In the genomic region with DNA sequence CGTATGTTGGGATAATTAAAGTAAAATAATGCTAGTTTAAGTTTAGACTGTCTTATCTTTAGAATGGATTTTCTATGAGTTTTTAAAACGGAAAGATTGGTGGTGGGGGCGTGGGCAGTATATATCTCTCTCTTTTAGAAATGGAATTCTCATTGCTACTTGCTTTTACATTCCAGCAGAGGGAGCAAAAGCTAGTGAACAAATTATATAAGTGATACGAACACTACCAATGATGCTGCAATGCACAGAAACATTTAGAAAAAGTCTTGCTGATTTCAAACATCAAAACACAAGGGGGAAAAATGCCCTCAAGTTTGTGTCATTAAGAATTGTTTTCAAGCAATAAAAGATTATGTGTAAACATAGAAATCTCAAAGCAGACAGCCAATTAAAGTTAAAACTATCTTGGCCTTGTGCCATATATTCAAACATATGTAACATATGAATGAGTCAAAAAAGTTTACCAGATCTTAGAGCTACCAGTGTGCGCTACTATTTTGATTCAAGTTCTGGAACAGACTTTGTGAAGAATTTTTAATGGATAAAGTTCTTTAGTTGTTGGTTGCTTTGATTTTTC, we compare ENCODE assay signal across 8 cellular contexts.
DNase-seq lines count a peak whose midpoint lies in the region; ATAC-seq and TF ChIP-seq lines count a peak whose summit lies in the region.

No MANE protein-coding gene starts in this region.

- H3K27me3 ChIP-seq in GM06990 (replicated peaks; ENCODE audit: control insufficient read depth, insufficient read depth, low read length) (no peaks in the 10 kb centered on the region), gastroesophageal sphincter (no peaks in the 10 kb centered on the region), adrenal gland (no peaks in the 10 kb centered on the region)

- no peaks in the 10 kb centered on the region for H3K36me3 ChIP-seq in GM06990 (ENCODE audit: control insufficient read depth, insufficient read depth, low read length)
- H3K36me3 ChIP-seq in gastroesophageal sphincter: no peaks in the 10 kb centered on the region
- no peaks in the 10 kb centered on the region for H3K36me3 ChIP-seq in adrenal gland (replicated peaks in 1 of 2)

- no peaks in the 10 kb centered on the region for H3K9me3 ChIP-seq in gastroesophageal sphincter
- H3K9me3 ChIP-seq in adrenal gland (replicated peaks in 1 of 3): no peaks in the 10 kb centered on the region

- intact Hi-C loops in adrenal gland (cut with DNase I): no loop called here

- H3K4me3 ChIP-seq in GM06990 (replicated peaks; ENCODE audit: low read depth, low read length): no peak overlapping the region
- no peak overlapping the region for H3K4me3 ChIP-seq in gastroesophageal sphincter
- no peak overlapping the region for H3K4me3 ChIP-seq in adrenal gland

- WGBS in gastroesophageal sphincter (ENCODE audit: low coverage in 1 of 2), 2 donors: 18 to 19% methylated on average over 5 of the region's 5 CpGs
- 24 to 38% (median 34%) methylated on average over 5 of the region's 5 CpGs for WGBS in adrenal gland, 4 donors

- DNase-seq in GM06990 (ENCODE audit: extremely low read depth, insufficient read length) (no peak), RKO (ENCODE audit: low spot score) (peak; percentile 78), foreskin melanocyte (peak; percentile 10), adrenal gland (no peak)

- no peak for TF ChIP-seq POLR2A in gastroesophageal sphincter (IDR thresholded peaks at IDR 0.05)
- no peak for TF ChIP-seq POLR2A in adrenal gland (IDR thresholded peaks at IDR 0.05)

- TF ChIP-seq CTCF in GM06990 (IDR thresholded peaks at IDR 0.05; ENCODE audit: insufficient read depth, low read length, poor library complexity, severe bottlenecking) (peak; percentile 40), gastroesophageal sphincter (IDR thresholded peaks at IDR 0.05) (peak in 1 of 4 experiments; percentile 32), adrenal gland (IDR thresholded peaks at IDR 0.05) (peak in 3 of 6 experiments; percentile 7 to 31 (median 18))

- H3K27ac ChIP-seq in gastroesophageal sphincter (no peak overlapping the region), adrenal gland (no peak overlapping the region)

- ATAC-seq in HG03432 (IDR thresholded peaks at IDR 0.05; ENCODE audit: unreplicated experiment): peak; percentile 78
- no peak for ATAC-seq in GM21447 (IDR thresholded peaks at IDR 0.05; ENCODE audit: unreplicated experiment)
- no peak for ATAC-seq in gastroesophageal sphincter
- ATAC-seq in GM21381 (IDR thresholded peaks at IDR 0.05; ENCODE audit: unreplicated experiment): no peak

- no peak for TF ChIP-seq EP300 in gastroesophageal sphincter (IDR thresholded peaks at IDR 0.05)

- H3K4me1 ChIP-seq in gastroesophageal sphincter (no peaks in the 10 kb centered on the region), adrenal gland (replicated peaks in 1 of 2) (no peaks in the 10 kb centered on the region)

Comparison
In these comparisons a context has a peak if more than half of its experiments do, and no peak if none do; other contexts are left out.
1. DNase-seq: peak in RKO (single experiment) and foreskin melanocyte (single experiment); none in GM06990 (single experiment) and adrenal gland (0 of 7).